ENCODE assay signal across 18 cellular contexts in the genomic region with DNA sequence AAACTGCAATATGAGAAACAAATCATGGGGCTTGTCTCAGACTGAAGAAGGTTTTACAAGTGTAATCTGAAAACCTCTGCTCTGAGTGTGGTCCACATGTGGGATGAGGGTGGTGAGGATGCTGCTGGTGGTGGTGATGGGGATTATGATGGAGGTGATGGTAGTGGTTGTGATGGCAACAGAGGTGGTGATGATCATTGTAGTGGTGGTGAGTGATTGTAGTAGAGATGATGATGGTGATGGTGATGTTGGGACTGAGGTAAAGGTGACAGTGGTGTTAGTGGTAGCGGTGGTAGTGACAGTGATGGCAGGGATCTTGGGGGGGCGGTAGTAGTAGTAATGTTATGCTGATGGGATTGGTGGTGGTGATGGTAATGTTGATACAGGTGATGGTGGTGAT.
"Had no signal": no experiment of that assay in that cellular context is flagged by ENCODE, and none has a peak within 500 bp of the region (broad histone marks: within the 10 kb centered on the region; RNA-seq: fewer than 3 reads in every experiment).

No MANE protein-coding gene starts in this region.

- H3K36me3 ChIP-seq: cardiac muscle cell, heart right ventricle, transverse colon had no signal

- H3K9me3 Mint-ChIP-seq: activated B cell treated with CpG ODN at 0.5 μM for 24 hours, T-cell had no signal

- H3K4me3 ChIP-seq: cardiac muscle cell, heart right ventricle, transverse colon had no signal

- H3K9me2 ChIP-seq: SK-N-SH had no signal

- H3K27ac ChIP-seq: cardiac muscle cell, heart right ventricle, transverse colon had no signal

- H3K4me2 ChIP-seq: SK-N-SH had no signal

- H3K36me3 Mint-ChIP-seq: activated naive CD8-positive, alpha-beta T cell; T-cell had no signal

- ATAC-seq: heart right ventricle, left colon, T-cell had no signal

- H3K27me3 Mint-ChIP-seq: activated B cell treated with CpG ODN at 0.5 μM for 24 hours; activated naive CD8-positive, alpha-beta T cell had no signal

- H3K27ac Mint-ChIP-seq: activated B cell treated with CpG ODN at 0.5 μM for 24 hours; activated naive CD8-positive, alpha-beta T cell; mesothelial cell of epicardium; nephron progenitor cell; T-cell had no signal

- H3K27me3 ChIP-seq: cardiac muscle cell, heart right ventricle, transverse colon had no signal

- DNase-seq: activated B cell treated with CpG ODN at 0.5 μM for 24 hours; activated CD4-positive, alpha-beta T cell treated with anti-CD3 and anti-CD28 coated beads for 4 hours; activated CD8-positive, alpha-beta memory T cell treated with anti-CD3 and anti-CD28 coated beads, Interleukin-2, amount 50 U/mL, for 4 hours; activated gamma-delta T cell; activated T-cell treated with anti-CD3 and anti-CD28 coated beads, Interleukin-2, amount 50 U/mL, for 48 hours; heart right ventricle; left colon; nephron progenitor cell; nucleus accumbens; posterior cingulate gyrus; SHP77 treated with DMSO at 0.1 percent for 48 hours; SK-N-SH; stimulated activated naive CD4-positive, alpha-beta T cell treated with Interleukin-2 at 50 U/mL for 16 hours; T-cell; transverse colon had no signal

- H3K4me3 Mint-ChIP-seq: activated B cell treated with CpG ODN at 0.5 μM for 24 hours; activated naive CD8-positive, alpha-beta T cell; mesothelial cell of epicardium; nephron progenitor cell; T-cell had no signal

- H3K9me3 ChIP-seq: heart right ventricle, SK-N-SH, transverse colon had no signal
